Comparison of ENCODE assay signal across 27 cellular contexts in genomic region chrX:85504381-85504780, GRCh38.
"Had no signal": no experiment of that assay in that cellular context is flagged by ENCODE, and none has a peak within 500 bp of the region (broad histone marks: within the 10 kb centered on the region; RNA-seq: fewer than 3 reads in every experiment).

No MANE protein-coding gene starts in this region.

- H3K27ac ChIP-seq: ascending aorta, brain microvascular endothelial cell, heart right ventricle, left lung, lower lobe of right lung, neural progenitor cell, stomach, tibial artery, upper lobe of right lung, VCaP had no signal

- H3K4me1 ChIP-seq: ascending aorta, heart right ventricle, left lung, lower lobe of right lung, neural progenitor cell, stomach, tibial artery, upper lobe of right lung had no signal

- H3K4me2 ChIP-seq: neural progenitor cell had no signal

- DNase-seq: activated CD4-positive, alpha-beta T cell treated with anti-CD3 and anti-CD28 coated beads for 4 hours; activated CD4-positive, alpha-beta T cell treated with anti-CD3 and anti-CD28 coated beads, Interleukin-2, amount 50 U/mL, for 4 hours; activated CD8-positive, alpha-beta memory T cell treated with anti-CD3 and anti-CD28 coated beads for 24 hours; activated CD8-positive, alpha-beta memory T cell treated with anti-CD3 and anti-CD28 coated beads, Interleukin-2, amount 50 U/mL, for 4 hours; activated effector memory CD4-positive, alpha-beta T cell treated with anti-CD3 and anti-CD28 coated beads, Interleukin-2, amount 50 U/mL, for 16 hours; activated naive CD4-positive, alpha-beta T cell treated with anti-CD3 and anti-CD28 coated beads for 36 hours; activated naive CD8-positive, alpha-beta T cell treated with anti-CD3 and anti-CD28 coated beads, Interleukin-2, amount 10 ng/mL, durations not matched to agents 7 days and 5 days; activated T-cell treated with anti-CD3 and anti-CD28 coated beads, Interleukin-2, amount 50 U/mL, for 1 hour; brain microvascular endothelial cell; caudate nucleus; cortex of kidney; effector memory CD8-positive, alpha-beta T cell; foreskin fibroblast; heart right ventricle; left lung; lower lobe of right lung; natural killer cell; right cardiac atrium; stimulated activated CD4-positive, alpha-beta T cell treated with anti-CD3 and anti-CD28 coated beads, Interleukin-15, amount 100 ng/mL, for 24 hours; stimulated activated CD4-positive, alpha-beta T cell treated with anti-CD3 and anti-CD28 coated beads, Interleukin-2, amount 100 ng/mL, for 24 hours; stimulated activated naive B cell treated with anti-CD40 and anti-IgM and Interleukin-4, amounts not matched to agents 10 μg/mL and 1 μg/mL and 100 μg/mL, for 72 hours; stomach; tibial artery; upper lobe of right lung had no signal

- H3K9me3 ChIP-seq: ascending aorta, heart right ventricle, left lung, lower lobe of right lung, stomach, tibial artery, upper lobe of right lung had no signal

- H3K9ac ChIP-seq: neural progenitor cell had no signal

- H3K27me3 ChIP-seq: ascending aorta, brain microvascular endothelial cell, neural progenitor cell, stomach, tibial artery, upper lobe of right lung had no signal

- H3K36me3 ChIP-seq: ascending aorta, brain microvascular endothelial cell, heart right ventricle, left lung, lower lobe of right lung, neural progenitor cell, stomach, tibial artery, upper lobe of right lung had no signal

- H3K4me3 ChIP-seq: ascending aorta, heart right ventricle, left lung, lower lobe of right lung, neural progenitor cell, stomach, tibial artery, upper lobe of right lung had no signal

- ATAC-seq: effector memory CD8-positive, alpha-beta T cell; heart right ventricle; left lung; lower lobe of right lung; natural killer cell; right cardiac atrium; stimulated activated naive B cell treated with anti-CD40 and anti-IgM and Interleukin-4, amounts not matched to agents 10 μg/mL and 1 μg/mL and 100 μg/mL, for 72 hours; upper lobe of right lung had no signal

- H2AFZ ChIP-seq: neural progenitor cell had no signal
